Comparison of ENCODE assay signal across 30 cellular contexts in the genomic region with DNA sequence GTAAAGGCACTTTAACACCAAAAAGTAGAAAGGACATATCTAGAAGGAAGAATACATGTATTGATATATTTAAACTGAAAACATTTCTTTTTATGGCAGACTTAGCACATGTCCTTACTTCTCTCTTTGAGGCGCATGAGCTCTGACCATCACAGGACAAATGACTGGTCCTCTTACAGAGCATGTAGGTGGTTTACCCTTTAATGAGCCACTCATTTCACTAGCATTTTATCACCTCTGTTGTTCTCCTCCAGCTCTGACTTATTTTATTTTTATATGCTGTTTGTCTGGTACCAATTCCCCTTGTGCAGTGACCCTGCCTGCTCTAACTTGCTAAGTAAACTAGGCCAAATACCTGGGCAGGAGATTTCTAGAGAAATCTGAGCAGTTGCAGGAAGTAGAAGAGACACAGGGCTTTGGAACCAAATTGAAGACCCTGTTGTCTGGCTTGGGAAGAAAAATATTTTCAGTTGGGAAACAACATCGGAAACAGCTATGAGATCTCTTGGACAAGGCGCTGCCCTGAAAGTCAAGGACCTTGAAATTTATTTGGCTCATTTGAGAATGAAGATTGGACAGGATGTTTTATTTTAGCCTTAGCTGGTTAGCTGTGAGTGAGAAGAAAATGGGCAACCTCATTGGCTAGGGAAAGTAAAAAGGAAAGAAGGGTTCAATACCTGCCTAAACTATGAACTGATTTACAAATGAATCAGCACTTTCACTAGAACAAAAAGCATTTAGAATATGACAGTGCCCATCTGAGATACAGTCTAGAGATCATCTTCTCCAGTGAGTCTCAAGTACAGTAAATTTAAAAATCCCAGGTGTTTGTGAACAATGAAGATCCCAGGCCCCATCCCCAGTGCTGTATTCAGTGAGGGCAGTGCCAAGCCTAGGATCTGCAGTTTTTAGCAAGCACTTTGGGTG.
DNase-seq lines count a peak whose midpoint lies in the region; ATAC-seq, FAIRE-seq and TF ChIP-seq lines count a peak whose summit lies in the region.
"Had no signal": no experiment of that assay in that cellular context is flagged by ENCODE, and none has a peak within 500 bp of the region (broad histone marks: within the 10 kb centered on the region; RNA-seq: fewer than 3 reads in every experiment).

No MANE protein-coding gene starts in this region.

- WGBS in GM12878 (ENCODE audit: insufficient coverage, insufficient replicate concordance, low lambda C conversion rate, missing lambda C conversion rate): 99% methylated on average over 3 of the region's 3 CpGs
- WGBS in thyroid gland, 2 donors: 30 to 51% methylated on average over 3 of the region's 3 CpGs

- CTCF ChIA-PET in GM12878 (lab: Yijun Ruan, JAX): interaction anchor here (1.2 to 1.6 kb wide), 2 partner anchors 10 to 267 kb away, joined by 3 to 11 read pairs; no protein-coding TSS in a partner anchor

- TF ChIP-seq EP300 in GM12878 (IDR thresholded peaks at IDR 0.05; ENCODE audit: borderline replicate concordance in 1 of 2, control insufficient read depth in 1 of 2, low read depth in 2 of 2, low read length in 2 of 2): no peak

- in situ Hi-C loops in GM12878 (cut with MboI): no loop called here

- peaks cover 19% of the 10 kb centered on the region for H3K4me1 ChIP-seq in GM12878 (ENCODE audit: control insufficient read depth, insufficient read depth, low read length)
- H3K4me1 ChIP-seq in thyroid gland: peaks cover 44 to 74% of the 10 kb centered on the region in 2 donors

- H3K27me3 ChIP-seq in GM12878 (replicated peaks in 1 of 2; ENCODE audit: control insufficient read depth in 2 of 2, insufficient read depth in 2 of 2, low read length in 1 of 2) (no peaks in the 10 kb centered on the region), thyroid gland (no peaks in the 10 kb centered on the region)
- H3K27me3 ChIP-seq: BLaER1 treated with 17β-estradiol and CSF1 and Interleukin-3, amounts not matched to agents 10 nM and 100 nM; esophagus muscularis mucosa had no signal

- BruUV-seq in GM12878 (replicated peaks; lab: Mats Ljungman, UMichigan): no TSS peak

- POLR2A ChIA-PET in GM12878 (lab: Charles Lee): interaction anchor here (0.6 to 1.5 kb wide), 6 partner anchors 10 to 96 kb away, joined by 3 to 7 read pairs (median 4); no protein-coding TSS in a partner anchor

- H3K4me2 ChIP-seq in GM12878 (ENCODE audit: control insufficient read depth, insufficient read depth): peak overlapping the region; percentile 12; the same call in 1 of the 2 replicates
- H3K4me2 ChIP-seq: GM23338 had no signal

- TF ChIP-seq CTCF in GM12878 (IDR thresholded peaks at IDR 0.05 in 2 of 3, conservative IDR thresholded peaks at IDR 0.05 in 1 of 3; ENCODE audit: control insufficient read depth in 2 of 3, extremely low read depth in 1 of 3, insufficient read depth in 1 of 3, low read depth in 3 of 3, low read length in 3 of 3) (no peak), nephron progenitor cell (IDR thresholded peaks at IDR 0.05) (no peak), thyroid gland (IDR thresholded peaks at IDR 0.05) (no peak)

- H4K20me1 ChIP-seq in GM12878 (ENCODE audit: control insufficient read depth, insufficient read depth): no peaks in the 10 kb centered on the region
- H4K20me1 ChIP-seq: BLaER1 treated with 17β-estradiol and CSF1 and Interleukin-3, amounts not matched to agents 10 nM and 100 nM had no signal

- H3K36me3 ChIP-seq in GM12878 (ENCODE audit: control insufficient read depth in 2 of 2, insufficient read depth in 2 of 2, low read length in 1 of 2) (no peaks in the 10 kb centered on the region), thyroid gland (no peaks in the 10 kb centered on the region)
- H3K36me3 ChIP-seq: esophagus muscularis mucosa, left ventricle myocardium inferior had no signal

- H3K9ac ChIP-seq in GM12878 (ENCODE audit: control insufficient read depth, insufficient read depth, low read length): no peak overlapping the region
- H3K9ac ChIP-seq: BLaER1 treated with 17β-estradiol and CSF1 and Interleukin-3, amounts not matched to agents 10 nM and 100 nM had no signal

- RAD21 ChIA-PET in GM12878 (lab: Charles Lee; ENCODE audit: unreplicated experiment): interaction anchor here (0.8 to 2.3 kb wide), 13 partner anchors 8 to 170 kb away, joined by 3 to 10 read pairs (median 4); no protein-coding TSS in a partner anchor

- H3K4me3 Mint-ChIP-seq in nephron progenitor cell: no peak overlapping the region
- H3K4me3 Mint-ChIP-seq: activated B cell treated with CpG ODN at 0.5 μM for 24 hours; activated CD4-positive, alpha-beta T cell treated with anti-CD3 and anti-CD28 coated beads, Interleukin-2, amount 10 ng/mL, durations not matched to agents 7 days and 5 days; activated naive CD8-positive, alpha-beta T cell treated with anti-CD3 and anti-CD28 coated beads, Interleukin-2, amount 50 U/mL, for 24 hours; activated T-cell treated with anti-CD3 and anti-CD28 coated beads, Interleukin-2, amount 50 U/mL, for 4 hours; central memory CD8-positive, alpha-beta T cell; endodermal cell; GM23338; naive thymus-derived CD4-positive, alpha-beta T cell had no signal

- H3K4me3 ChIP-seq in GM12878: no peak overlapping the region
- no peak overlapping the region for H3K4me3 ChIP-seq in thyroid gland (replicated peaks in 1 of 3)
- H3K4me3 ChIP-seq: BLaER1 treated with 17β-estradiol and CSF1 and Interleukin-3, amounts not matched to agents 10 nM and 100 nM; esophagus muscularis mucosa; GM23338; left ventricle myocardium inferior; SK-N-MC had no signal

- SMC1A ChIA-PET in GM12878 (lab: Charles Lee; ENCODE audit: uncharacterized antibody, unreplicated experiment): interaction anchor here (0.6 to 6.9 kb wide), 21 partner anchors 8 to 399 kb away, joined by 3 to 51 read pairs (median 4); no protein-coding TSS in a partner anchor

- peak overlapping the region; percentile 16; the same call in 1 of the 2 replicates for H2AFZ ChIP-seq in GM12878 (ENCODE audit: control insufficient read depth, low read depth, low read length)
- H2AFZ ChIP-seq: GM23338 had no signal

- H3K79me2 ChIP-seq in GM12878 (ENCODE audit: control insufficient read depth, insufficient read depth, low read length): no peaks in the 10 kb centered on the region

- H3K9me3 ChIP-seq in GM12878 (replicated peaks; ENCODE audit: control insufficient read depth, insufficient read depth, low read length): no peaks in the 10 kb centered on the region
- no peaks in the 10 kb centered on the region for H3K9me3 ChIP-seq in thyroid gland
- H3K9me3 ChIP-seq: esophagus muscularis mucosa, left ventricle myocardium inferior had no signal

- ATAC-seq in GM18868 (IDR thresholded peaks at IDR 0.05; ENCODE audit: unreplicated experiment) (peak; percentile 55), GM12878 (peak; percentile 80), GM18870 (IDR thresholded peaks at IDR 0.05; ENCODE audit: unreplicated experiment) (no peak)
- ATAC-seq: activated naive CD8-positive, alpha-beta T cell treated with anti-CD3 and anti-CD28 coated beads, Interleukin-2, amount 50 U/mL, for 24 hours; activated T-cell treated with anti-CD3 and anti-CD28 coated beads, Interleukin-2, amount 50 U/mL, for 4 hours; GM23338; naive thymus-derived CD4-positive, alpha-beta T cell; stimulated activated naive CD8-positive, alpha-beta T cell treated with anti-CD3 and anti-CD28 coated beads, Interleukin-15, Interleukin-2, amounts not matched to agents 100 U/mL and 50 U/mL, for 24 hours had no signal

- no peak for TF ChIP-seq POLR2A in GM12878 (IDR thresholded peaks at IDR 0.05; ENCODE audit: low read depth, low read length)
- peak in 1 of 2 donors; percentile 30 for TF ChIP-seq POLR2A in thyroid gland (IDR thresholded peaks at IDR 0.05)

- no peak for TF ChIP-seq RAD21 in GM12878 (IDR thresholded peaks at IDR 0.05; ENCODE audit: insufficient read depth, low read depth, low read length)

- intact Hi-C loops in GM12878 (cut with micrococcal nuclease; ENCODE audit: unreplicated experiment): no loop called here
- intact Hi-C loops in thyroid gland (cut with DNase I): no loop called here

- H3K36me3 Mint-ChIP-seq in nephron progenitor cell (ENCODE audit: low read depth): peaks cover 4% of the 10 kb centered on the region

- peaks cover 79% of the 10 kb centered on the region for H3K4me1 Mint-ChIP-seq in nephron progenitor cell

- H3K9me3 Mint-ChIP-seq in nephron progenitor cell: no peaks in the 10 kb centered on the region
- H3K9me3 Mint-ChIP-seq: activated B cell treated with CpG ODN at 0.5 μM for 24 hours; activated CD4-positive, alpha-beta T cell treated with anti-CD3 and anti-CD28 coated beads, Interleukin-2, amount 10 ng/mL, durations not matched to agents 7 days and 5 days; activated naive CD8-positive, alpha-beta T cell treated with anti-CD3 and anti-CD28 coated beads, Interleukin-2, amount 50 U/mL, for 24 hours; activated T-cell treated with anti-CD3 and anti-CD28 coated beads, Interleukin-2, amount 50 U/mL, for 4 hours; central memory CD8-positive, alpha-beta T cell; endodermal cell; GM23338; naive thymus-derived CD4-positive, alpha-beta T cell had no signal

- H3K27me3 Mint-ChIP-seq in nephron progenitor cell (ENCODE audit: low read depth, poor library complexity): no peaks in the 10 kb centered on the region
- H3K27me3 Mint-ChIP-seq: activated B cell treated with CpG ODN at 0.5 μM for 24 hours; activated CD4-positive, alpha-beta T cell treated with anti-CD3 and anti-CD28 coated beads, Interleukin-2, amount 10 ng/mL, durations not matched to agents 7 days and 5 days; activated naive CD8-positive, alpha-beta T cell treated with anti-CD3 and anti-CD28 coated beads, Interleukin-2, amount 50 U/mL, for 24 hours; central memory CD8-positive, alpha-beta T cell; naive thymus-derived CD4-positive, alpha-beta T cell had no signal

- FAIRE-seq in GM12878 (lab: Jason Lieb, UNC): no peak
- FAIRE-seq: astrocyte, islet of Langerhans had no signal

- H3K27ac ChIP-seq in GM12878 (ENCODE audit: control insufficient read depth, insufficient read depth) (peak overlapping the region; percentile 51), thyroid gland (peak overlapping the region; percentile 74 to 81 (median 80))
- H3K27ac ChIP-seq: BLaER1 treated with 17β-estradiol and CSF1 and Interleukin-3, amounts not matched to agents 10 nM and 100 nM; left ventricle myocardium inferior; SK-N-MC had no signal

- no peak for DNase-seq in GM12878 (ENCODE audit: low read depth, low spot score)
- DNase-seq in nephron progenitor cell: no peak
- peak; percentile 61 to 67 for DNase-seq in thyroid gland
- DNase-seq in mesenteric fat pad (ENCODE audit: low spot score): no peak
- no peak for DNase-seq in NCI-H345 treated with DMSO at 0.1 percent for 48 hours (lab: John Stamatoyannopoulos, UW; ENCODE audit: unreplicated experiment)
- DNase-seq: activated B cell treated with CpG ODN at 0.5 μM for 24 hours; activated CD4-positive, alpha-beta T cell treated with anti-CD3 and anti-CD28 coated beads, Interleukin-2, amount 10 ng/mL, durations not matched to agents 7 days and 5 days; activated naive CD8-positive, alpha-beta T cell treated with anti-CD3 and anti-CD28 coated beads, Interleukin-2, amount 50 U/mL, for 24 hours; activated T-cell treated with anti-CD3 and anti-CD28 coated beads, Interleukin-2, amount 50 U/mL, for 4 hours; COR-L47; endodermal cell; foreskin fibroblast; IMR-90; left ventricle myocardium inferior; naive thymus-derived CD4-positive, alpha-beta T cell; NCI-H1092 treated with DMSO at 0.1 percent for 48 hours; NCI-H1694 treated with DMSO at 0.1 percent for 48 hours; NCI-H526; NK-92 treated with Interleukin-12 subunit alpha and Interleukin-12 subunit beta, amount 100 ng/mL, for 24 hours; nucleus accumbens; stimulated activated naive CD8-positive, alpha-beta T cell treated with anti-CD3 and anti-CD28 coated beads, Interleukin-15, Interleukin-2, amounts not matched to agents 100 U/mL and 50 U/mL, for 24 hours had no signal

- peak overlapping the region; percentile 80 for H3K27ac Mint-ChIP-seq in nephron progenitor cell
- H3K27ac Mint-ChIP-seq: activated B cell treated with CpG ODN at 0.5 μM for 24 hours; activated CD4-positive, alpha-beta T cell treated with anti-CD3 and anti-CD28 coated beads, Interleukin-2, amount 10 ng/mL, durations not matched to agents 7 days and 5 days; activated naive CD8-positive, alpha-beta T cell treated with anti-CD3 and anti-CD28 coated beads, Interleukin-2, amount 50 U/mL, for 24 hours; endodermal cell; GM23338 had no signal

Comparison
In these comparisons a context has a peak if more than half of its experiments do, and no peak if none do; other contexts are left out.
1. DNase-seq: peak in thyroid gland (2 of 2); none in GM12878 (single experiment), nephron progenitor cell (single experiment), mesenteric fat pad (single experiment) and NCI-H345 treated with DMSO at 0.1 percent for 48 hours (single experiment).